ENCODE assay signal across 1 cellular context in genomic region chr17:75645889-75646625, GRCh38.
TF ChIP-seq lines count a peak whose summit lies in the region.

No MANE protein-coding gene starts in this region.

TF ChIP-seq in H1, 55 proteins besides CTCF, POLR2A, EP300 and RAD21:
- no peak for TF ChIP-seq CHD2 (IDR thresholded peaks at IDR 0.05; ENCODE audit: low read length)
- TF ChIP-seq CBX5 (IDR thresholded peaks at IDR 0.05; ENCODE audit: low read depth, low read length): no peak
- no peak for TF ChIP-seq NRF1 (IDR thresholded peaks at IDR 0.05; ENCODE audit: low read depth, low read length)
- TF ChIP-seq E2F6 (IDR thresholded peaks at IDR 0.05): no peak
- TF ChIP-seq MAX (IDR thresholded peaks at IDR 0.05): no peak
- TF ChIP-seq GABPA (IDR thresholded peaks at IDR 0.05; ENCODE audit: borderline replicate concordance, insufficient read depth, low read length): no peak
- TF ChIP-seq TEAD4 (IDR thresholded peaks at IDR 0.05; ENCODE audit: low read depth, low read length): no peak
- no peak for TF ChIP-seq TAF7 (optimal IDR thresholded peaks at IDR 0.05; ENCODE audit: borderline replicate concordance, low read depth, low read length)
- no peak for TF ChIP-seq ATF2 (IDR thresholded peaks at IDR 0.05; ENCODE audit: low read length)
- TF ChIP-seq ASH2L (IDR thresholded peaks at IDR 0.05; ENCODE audit: low read length): no peak
- no peak for TF ChIP-seq SAP30 (IDR thresholded peaks at IDR 0.05; ENCODE audit: insufficient read depth, insufficient replicate concordance, low read length)
- TF ChIP-seq ZNF274 (IDR thresholded peaks at IDR 0.05; ENCODE audit: borderline replicate concordance, extremely low read depth, low read length): no peak
- TF ChIP-seq SIN3A (conservative IDR thresholded peaks at IDR 0.05 in 1 of 2, IDR thresholded peaks at IDR 0.05 in 1 of 2; ENCODE audit: low read depth in 1 of 2, low read length in 2 of 2): no peak
- TF ChIP-seq CHD7 (IDR thresholded peaks at IDR 0.05; ENCODE audit: insufficient replicate concordance, low read length): no peak
- TF ChIP-seq KDM1A (IDR thresholded peaks at IDR 0.05; ENCODE audit: borderline replicate concordance, low read length): no peak
- TF ChIP-seq PHF8 (conservative IDR thresholded peaks at IDR 0.05; ENCODE audit: low read depth, low read length): no peak
TF ChIP-seq in H1: peak in this region for 0.
